ENCODE assay signal across 12 cellular contexts in genomic region chr1:160109686-160110085, GRCh38. TPM values are rescaled to one million over a fixed set of nuclear protein-coding genes. Genes with fewer than 3 reads are reported as not detected.
DNase-seq lines count a peak whose midpoint lies in the region; ATAC-seq and TF ChIP-seq lines count a peak whose summit lies in the region.
"Had no signal": no experiment of that assay in that cellular context is flagged by ENCODE, and none has a peak within 500 bp of the region (broad histone marks: within the 10 kb centered on the region; RNA-seq: fewer than 3 reads in every experiment).

No MANE protein-coding gene starts in this region.

- H3K4me1 ChIP-seq in PC-9 (replicated peaks; ENCODE audit: insufficient read depth) (peaks cover 25% of the 10 kb centered on the region), OCI-LY7 (ENCODE audit: insufficient read depth, low read length, poor library complexity, severe bottlenecking) (peaks cover 4% of the 10 kb centered on the region)

- H3K27me3 Mint-ChIP-seq in activated naive CD4-positive, alpha-beta T cell treated with anti-CD3 and anti-CD28 coated beads, Interleukin-2, amount 50 U/mL, for 24 hours: no peaks in the 10 kb centered on the region
- H3K27me3 Mint-ChIP-seq in activated naive CD4-positive, alpha-beta T cell treated with anti-CD3 and anti-CD28 coated beads for 36 hours (ENCODE audit: low read depth): no peaks in the 10 kb centered on the region
- H3K27me3 Mint-ChIP-seq in type B pancreatic cell: peaks cover 9% of the 10 kb centered on the region

- peaks cover 5% of the 10 kb centered on the region for H3K4me1 Mint-ChIP-seq in activated naive CD4-positive, alpha-beta T cell treated with anti-CD3 and anti-CD28 coated beads, Interleukin-2, amount 50 U/mL, for 24 hours
- peaks cover 6% of the 10 kb centered on the region for H3K4me1 Mint-ChIP-seq in activated naive CD4-positive, alpha-beta T cell treated with anti-CD3 and anti-CD28 coated beads for 36 hours (ENCODE audit: low read depth)
- peaks cover 54% of the 10 kb centered on the region for H3K4me1 Mint-ChIP-seq in type B pancreatic cell (ENCODE audit: unreplicated experiment)

- no peak overlapping the region for H3K4me3 Mint-ChIP-seq in activated naive CD4-positive, alpha-beta T cell treated with anti-CD3 and anti-CD28 coated beads, Interleukin-2, amount 50 U/mL, for 24 hours
- no peak overlapping the region for H3K4me3 Mint-ChIP-seq in activated naive CD4-positive, alpha-beta T cell treated with anti-CD3 and anti-CD28 coated beads for 36 hours
- H3K4me3 Mint-ChIP-seq in type B pancreatic cell: peak overlapping the region; percentile 41

- peak overlapping the region; percentile 48 for H3K4me2 ChIP-seq in PC-9
- no peak overlapping the region for H3K4me2 ChIP-seq in OCI-LY7 (ENCODE audit: low read length)

- H3K36me3 ChIP-seq in PC-9 (ENCODE audit: low read depth): no peaks in the 10 kb centered on the region
- H3K36me3 ChIP-seq in OCI-LY7 (ENCODE audit: insufficient read depth, low read length): no peaks in the 10 kb centered on the region
- H3K36me3 ChIP-seq: BLaER1 treated with 17β-estradiol and CSF1 and Interleukin-3, amounts not matched to agents 10 nM and 100 nM had no signal

- H3K79me2 ChIP-seq in PC-9 (ENCODE audit: low read depth) (no peaks in the 10 kb centered on the region), OCI-LY7 (ENCODE audit: insufficient read depth, low read depth, low read length) (no peaks in the 10 kb centered on the region)

- H3F3A ChIP-seq in PC-9 (ENCODE audit: insufficient read depth, low read depth): peaks cover 10% of the 10 kb centered on the region; the same call in 1 of the 2 replicates

- H4K20me1 ChIP-seq in PC-9 (ENCODE audit: insufficient read depth) (no peaks in the 10 kb centered on the region), OCI-LY7 (ENCODE audit: insufficient read depth, low read length) (no peaks in the 10 kb centered on the region)
- H4K20me1 ChIP-seq: BLaER1 treated with 17β-estradiol and CSF1 and Interleukin-3, amounts not matched to agents 10 nM and 100 nM had no signal

- no peak overlapping the region for H3K4me3 ChIP-seq in PC-9
- no peak overlapping the region for H3K4me3 ChIP-seq in epithelial cell of esophagus (ENCODE audit: low read length)
- H3K4me3 ChIP-seq in OCI-LY7 (ENCODE audit: low read depth, low read length, poor library complexity, severe bottlenecking): no peak overlapping the region
- H3K4me3 ChIP-seq: BLaER1 treated with 17β-estradiol and CSF1 and Interleukin-3, amounts not matched to agents 10 nM and 100 nM had no signal

- POLR2A ChIA-PET in PC-9 (lab: Charles Lee; ENCODE audit: unreplicated experiment): no interaction called here
- POLR2A ChIA-PET in OCI-LY7 (lab: Charles Lee): no interaction called here

- H3K9me2 ChIP-seq in PC-9 (ENCODE audit: insufficient read depth) (no peaks in the 10 kb centered on the region), OCI-LY7 (ENCODE audit: insufficient read depth, low read length) (no peaks in the 10 kb centered on the region)

- no peak for TF ChIP-seq CTCF in PC-9 (conservative IDR thresholded peaks at IDR 0.05)
- no peak for TF ChIP-seq CTCF in epithelial cell of esophagus (IDR thresholded peaks at IDR 0.05; ENCODE audit: insufficient read depth, low read depth, low read length, missing control alignments)
- no peak for TF ChIP-seq CTCF in type B pancreatic cell (conservative IDR thresholded peaks at IDR 0.05)
- no peak for TF ChIP-seq CTCF in OCI-LY7 (conservative IDR thresholded peaks at IDR 0.05; ENCODE audit: low read length)

- ATAC-seq in GM21528 (IDR thresholded peaks at IDR 0.05; ENCODE audit: low FRiP score, unreplicated experiment): no peak

- intact Hi-C loops in activated naive CD4-positive, alpha-beta T cell treated with anti-CD3 and anti-CD28 coated beads for 36 hours (cut with micrococcal nuclease): no loop called here
- intact Hi-C loops in PC-9 (cut with micrococcal nuclease; ENCODE audit: unreplicated experiment): no loop called here
- intact Hi-C loops in OCI-LY7 (cut with micrococcal nuclease; ENCODE audit: unreplicated experiment): no loop called here

- H3K27ac Mint-ChIP-seq in activated naive CD4-positive, alpha-beta T cell treated with anti-CD3 and anti-CD28 coated beads, Interleukin-2, amount 50 U/mL, for 24 hours: peak overlapping the region; percentile 14
- no peak overlapping the region for H3K27ac Mint-ChIP-seq in activated naive CD4-positive, alpha-beta T cell treated with anti-CD3 and anti-CD28 coated beads for 36 hours
- H3K27ac Mint-ChIP-seq in type B pancreatic cell: no peak overlapping the region

- H3K27ac ChIP-seq in PC-9 (peak overlapping the region; percentile 18; the same call in 1 of the 2 replicates), OCI-LY7 (ENCODE audit: low read depth, low read length, poor library complexity, severe bottlenecking) (no peak overlapping the region)
- H3K27ac ChIP-seq: BLaER1 treated with 17β-estradiol and CSF1 and Interleukin-3, amounts not matched to agents 10 nM and 100 nM had no signal

- DNase-seq in activated naive CD4-positive, alpha-beta T cell treated with anti-CD3 and anti-CD28 coated beads for 36 hours: no peak
- DNase-seq in PC-9 (peak in 1 of 2 experiments; percentile 58), epithelial cell of esophagus (ENCODE audit: low read depth) (peak; percentile 32), type B pancreatic cell (ENCODE audit: extremely low spot score, unreplicated experiment) (no peak), OCI-LY7 (ENCODE audit: low spot score) (no peak), NCI-H82 treated with DMSO at 0.1 percent for 48 hours (lab: John Stamatoyannopoulos, UW; ENCODE audit: unreplicated experiment) (no peak)
- DNase-seq: 8988T, NCI-H1092, SIG-M5 had no signal

- H3K9me3 Mint-ChIP-seq in activated naive CD4-positive, alpha-beta T cell treated with anti-CD3 and anti-CD28 coated beads, Interleukin-2, amount 50 U/mL, for 24 hours: no peaks in the 10 kb centered on the region
- H3K9me3 Mint-ChIP-seq in activated naive CD4-positive, alpha-beta T cell treated with anti-CD3 and anti-CD28 coated beads for 36 hours: no peaks in the 10 kb centered on the region
- H3K9me3 Mint-ChIP-seq in type B pancreatic cell: no peaks in the 10 kb centered on the region

- no peak overlapping the region for H2AFZ ChIP-seq in PC-9
- no peak overlapping the region for H2AFZ ChIP-seq in OCI-LY7 (ENCODE audit: low read length)

- CTCF ChIA-PET in activated naive CD4-positive, alpha-beta T cell treated with anti-CD3 and anti-CD28 coated beads for 36 hours (lab: Charles Lee): interaction anchor here (1.0 to 2.6 kb wide), 4 partner anchors 8 to 181 kb away, joined by 3 to 11 read pairs (median 4); no protein-coding TSS in a partner anchor
- CTCF ChIA-PET in PC-9 (lab: Charles Lee): interaction anchor here (0.5 to 1.5 kb wide), 2 partner anchors 15 to 1120 kb away, joined by 3 to 9 read pairs; no protein-coding TSS in a partner anchor
- CTCF ChIA-PET in OCI-LY7 (lab: Charles Lee; ENCODE audit: unreplicated experiment): no interaction called here

- H3K9me3 ChIP-seq in PC-9 (ENCODE audit: insufficient read depth, low read depth) (no peaks in the 10 kb centered on the region), OCI-LY7 (ENCODE audit: low read length) (no peaks in the 10 kb centered on the region)
- H3K9me3 ChIP-seq: BLaER1 treated with 17β-estradiol and CSF1 and Interleukin-3, amounts not matched to agents 10 nM and 100 nM had no signal

- BruUV-seq in PC-9 (replicated peaks; lab: Mats Ljungman, UMichigan) (no TSS peak), OCI-LY7 (replicated peaks; lab: Mats Ljungman, UMichigan) (no TSS peak)

- H3K27me3 ChIP-seq in PC-9 (ENCODE audit: insufficient read depth, low read depth): no peaks in the 10 kb centered on the region
- H3K27me3 ChIP-seq: BLaER1 treated with 17β-estradiol and CSF1 and Interleukin-3, amounts not matched to agents 10 nM and 100 nM had no signal

- H3K36me3 Mint-ChIP-seq in activated naive CD4-positive, alpha-beta T cell treated with anti-CD3 and anti-CD28 coated beads, Interleukin-2, amount 50 U/mL, for 24 hours: no peaks in the 10 kb centered on the region
- no peaks in the 10 kb centered on the region for H3K36me3 Mint-ChIP-seq in activated naive CD4-positive, alpha-beta T cell treated with anti-CD3 and anti-CD28 coated beads for 36 hours (ENCODE audit: low read depth)
- H3K36me3 Mint-ChIP-seq in type B pancreatic cell: no peaks in the 10 kb centered on the region

RNA-seq across cellular contexts. Expression of gene ATP1A2, which starts 5.9 kb away (rescaled TPM):
- not detected for total RNA-seq in activated naive CD4-positive, alpha-beta T cell treated with anti-CD3 and anti-CD28 coated beads for 36 hours
- 1.1 TPM in 2 replicates for total RNA-seq in PC-9 (2021)
- total RNA-seq in type B pancreatic cell (ENCODE audit: low replicate concordance): 0.26 and 14.5 TPM in 2 replicates
- total RNA-seq in OCI-LY7 (2014; rRNA removed; shearing (Covaris generic)): not detected in 2 replicates
- total RNA-seq in OCI-LY7 (2022): not detected in 2 replicates

RNA-seq across cellular contexts. Expression of gene IGSF8, which starts 11.3 kb away (rescaled TPM):
- total RNA-seq in activated naive CD4-positive, alpha-beta T cell treated with anti-CD3 and anti-CD28 coated beads for 36 hours: 10 to 100 TPM; 22.2 to 24.7 TPM
- total RNA-seq in PC-9 (2021) (27.4 and 38.0 TPM in 2 replicates), type B pancreatic cell (ENCODE audit: low replicate concordance) (27.7 and 33.2 TPM in 2 replicates), OCI-LY7 (2022) (24.4 and 28.7 TPM in 2 replicates)
- total RNA-seq in OCI-LY7 (2014; rRNA removed; shearing (Covaris generic)): 18.7 and 19.9 TPM in 2 replicates

RNA-seq across cellular contexts. Expression of gene KCNJ9, which starts 28.3 kb away (rescaled TPM):
- not detected for total RNA-seq in activated naive CD4-positive, alpha-beta T cell treated with anti-CD3 and anti-CD28 coated beads for 36 hours
- not detected in 2 replicates for total RNA-seq in PC-9 (2021)
- total RNA-seq in type B pancreatic cell (ENCODE audit: low replicate concordance): not detected in 2 replicates
- not detected in 2 replicates for total RNA-seq in OCI-LY7 (2014; rRNA removed; shearing (Covaris generic))
- not detected in 2 replicates for total RNA-seq in OCI-LY7 (2022)

RNA-seq across cellular contexts. Expression of gene KCNJ10, which starts 39.7 kb away (rescaled TPM):
- not detected for total RNA-seq in activated naive CD4-positive, alpha-beta T cell treated with anti-CD3 and anti-CD28 coated beads for 36 hours
- total RNA-seq in PC-9 (2021): not detected in 2 replicates
- total RNA-seq in type B pancreatic cell (ENCODE audit: low replicate concordance): not detected in 2 replicates
- total RNA-seq in OCI-LY7 (2014; rRNA removed; shearing (Covaris generic)): 0.33 TPM in 1 of 2 replicates, not detected in the other
- total RNA-seq in OCI-LY7 (2022): 0.15 and 0.29 TPM in 2 replicates

RNA-seq across cellular contexts. Expression of gene ATP1A4, which starts 41.7 kb away (rescaled TPM):
- not detected for total RNA-seq in activated naive CD4-positive, alpha-beta T cell treated with anti-CD3 and anti-CD28 coated beads for 36 hours
- total RNA-seq in PC-9 (2021): not detected in 2 replicates
- 0.27 and 1.3 TPM in 2 replicates for total RNA-seq in type B pancreatic cell (ENCODE audit: low replicate concordance)
- not detected in 2 replicates for total RNA-seq in OCI-LY7 (2014; rRNA removed; shearing (Covaris generic))
- not detected in 2 replicates for total RNA-seq in OCI-LY7 (2022)
